1 cellular context compared by ENCODE assay signal in the genomic region with DNA sequence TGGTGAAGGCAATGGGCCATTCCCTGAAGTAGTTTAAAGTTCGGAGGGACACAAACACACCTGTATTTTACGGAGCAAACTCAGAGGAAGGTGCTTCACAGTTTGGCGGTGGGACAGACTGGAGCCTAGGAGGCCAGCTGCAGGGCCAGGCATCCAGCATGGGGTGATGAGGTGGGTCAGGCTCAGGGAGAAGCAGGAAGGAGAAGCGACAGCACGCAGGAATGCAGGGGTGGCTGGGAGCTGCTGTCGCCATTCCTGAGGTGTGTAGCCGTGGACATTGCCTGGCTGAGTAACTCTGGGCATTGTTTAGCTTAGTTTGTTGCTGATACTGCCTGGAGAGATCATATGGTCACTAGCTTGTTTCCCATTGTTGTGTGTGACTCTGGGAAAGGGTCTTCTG.
TF ChIP-seq lines count a peak whose summit lies in the region.

No MANE protein-coding gene starts in this region.

TF ChIP-seq in Ishikawa, 13 proteins besides CTCF, POLR2A, EP300 and RAD21:
- TF ChIP-seq TEAD4 (IDR thresholded peaks at IDR 0.05) = peak; percentile 62
- TF ChIP-seq, protein P1, sequence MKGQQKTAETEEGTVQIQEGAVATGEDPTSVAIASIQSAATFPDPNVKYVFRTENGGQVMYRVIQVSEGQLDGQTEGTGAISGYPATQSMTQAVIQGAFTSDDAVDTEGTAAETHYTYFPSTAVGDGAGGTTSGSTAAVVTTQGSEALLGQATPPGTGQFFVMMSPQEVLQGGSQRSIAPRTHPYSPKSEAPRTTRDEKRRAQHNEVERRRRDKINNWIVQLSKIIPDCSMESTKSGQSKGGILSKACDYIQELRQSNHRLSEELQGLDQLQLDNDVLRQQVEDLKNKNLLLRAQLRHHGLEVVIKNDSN (IDR thresholded peaks at IDR 0.05) = 0 out of 2 replicates have a peak, but pooled peaks have one; percentile 10
- no peak for TF ChIP-seq FOXM1 (IDR thresholded peaks at IDR 0.05; ENCODE audit: borderline replicate concordance, low read depth)
- no peak for TF ChIP-seq CREB1 (IDR thresholded peaks at IDR 0.05; ENCODE audit: low read depth)
- TF ChIP-seq YY1 (IDR thresholded peaks at IDR 0.05; ENCODE audit: low read depth) = peak; percentile 69; the same call in 1 of the 2 replicates
- TF ChIP-seq ZBTB7A (IDR thresholded peaks at IDR 0.05; ENCODE audit: low read depth) = no peak
- TF ChIP-seq NFIC (IDR thresholded peaks at IDR 0.05) = no peak
- TF ChIP-seq, protein P2, sequence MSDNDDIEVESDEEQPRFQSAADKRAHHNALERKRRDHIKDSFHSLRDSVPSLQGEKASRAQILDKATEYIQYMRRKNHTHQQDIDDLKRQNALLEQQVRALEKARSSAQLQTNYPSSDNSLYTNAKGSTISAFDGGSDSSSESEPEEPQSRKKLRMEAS (IDR thresholded peaks at IDR 0.05) = 0 out of 2 replicates have a peak, but pooled peaks have one; percentile 35
TF ChIP-seq in Ishikawa: peak in this region for 4.
